1 cellular context compared by ENCODE assay signal in the genomic region with DNA sequence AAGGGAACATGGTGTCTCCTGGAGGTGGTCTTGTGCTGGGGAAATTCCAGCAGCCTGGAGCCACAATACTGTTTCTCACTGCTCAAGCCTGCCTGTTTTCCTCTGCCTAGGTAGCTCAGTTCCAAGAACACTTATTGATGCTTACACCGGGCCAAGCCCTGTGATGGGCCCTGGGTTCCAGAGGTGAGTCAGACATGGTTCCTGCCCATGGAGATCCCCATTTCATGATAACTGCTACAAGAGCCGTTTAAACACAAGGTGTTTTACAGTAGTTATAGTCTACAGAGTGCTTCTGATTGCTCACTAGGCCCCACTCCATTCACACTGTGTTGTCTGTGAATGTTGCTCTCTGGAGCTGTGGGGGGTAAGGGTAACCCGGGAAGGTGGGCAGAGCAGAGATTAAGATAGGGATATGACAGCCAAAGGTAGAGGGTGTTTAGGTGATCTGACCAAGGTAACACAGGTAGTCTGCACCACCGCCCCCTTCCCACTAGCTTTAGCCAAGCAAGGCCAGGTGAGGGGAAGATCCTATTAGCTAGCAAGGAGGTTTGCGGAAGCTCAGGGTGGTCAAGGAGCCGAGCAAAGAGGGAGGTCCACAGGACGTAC.
TF ChIP-seq lines count a peak whose summit lies in the region.

No MANE protein-coding gene starts in this region.

TF ChIP-seq in HepG2, 621 proteins besides CTCF, POLR2A, EP300 and RAD21 (continued from another document):
- TF ChIP-seq, protein P1, sequence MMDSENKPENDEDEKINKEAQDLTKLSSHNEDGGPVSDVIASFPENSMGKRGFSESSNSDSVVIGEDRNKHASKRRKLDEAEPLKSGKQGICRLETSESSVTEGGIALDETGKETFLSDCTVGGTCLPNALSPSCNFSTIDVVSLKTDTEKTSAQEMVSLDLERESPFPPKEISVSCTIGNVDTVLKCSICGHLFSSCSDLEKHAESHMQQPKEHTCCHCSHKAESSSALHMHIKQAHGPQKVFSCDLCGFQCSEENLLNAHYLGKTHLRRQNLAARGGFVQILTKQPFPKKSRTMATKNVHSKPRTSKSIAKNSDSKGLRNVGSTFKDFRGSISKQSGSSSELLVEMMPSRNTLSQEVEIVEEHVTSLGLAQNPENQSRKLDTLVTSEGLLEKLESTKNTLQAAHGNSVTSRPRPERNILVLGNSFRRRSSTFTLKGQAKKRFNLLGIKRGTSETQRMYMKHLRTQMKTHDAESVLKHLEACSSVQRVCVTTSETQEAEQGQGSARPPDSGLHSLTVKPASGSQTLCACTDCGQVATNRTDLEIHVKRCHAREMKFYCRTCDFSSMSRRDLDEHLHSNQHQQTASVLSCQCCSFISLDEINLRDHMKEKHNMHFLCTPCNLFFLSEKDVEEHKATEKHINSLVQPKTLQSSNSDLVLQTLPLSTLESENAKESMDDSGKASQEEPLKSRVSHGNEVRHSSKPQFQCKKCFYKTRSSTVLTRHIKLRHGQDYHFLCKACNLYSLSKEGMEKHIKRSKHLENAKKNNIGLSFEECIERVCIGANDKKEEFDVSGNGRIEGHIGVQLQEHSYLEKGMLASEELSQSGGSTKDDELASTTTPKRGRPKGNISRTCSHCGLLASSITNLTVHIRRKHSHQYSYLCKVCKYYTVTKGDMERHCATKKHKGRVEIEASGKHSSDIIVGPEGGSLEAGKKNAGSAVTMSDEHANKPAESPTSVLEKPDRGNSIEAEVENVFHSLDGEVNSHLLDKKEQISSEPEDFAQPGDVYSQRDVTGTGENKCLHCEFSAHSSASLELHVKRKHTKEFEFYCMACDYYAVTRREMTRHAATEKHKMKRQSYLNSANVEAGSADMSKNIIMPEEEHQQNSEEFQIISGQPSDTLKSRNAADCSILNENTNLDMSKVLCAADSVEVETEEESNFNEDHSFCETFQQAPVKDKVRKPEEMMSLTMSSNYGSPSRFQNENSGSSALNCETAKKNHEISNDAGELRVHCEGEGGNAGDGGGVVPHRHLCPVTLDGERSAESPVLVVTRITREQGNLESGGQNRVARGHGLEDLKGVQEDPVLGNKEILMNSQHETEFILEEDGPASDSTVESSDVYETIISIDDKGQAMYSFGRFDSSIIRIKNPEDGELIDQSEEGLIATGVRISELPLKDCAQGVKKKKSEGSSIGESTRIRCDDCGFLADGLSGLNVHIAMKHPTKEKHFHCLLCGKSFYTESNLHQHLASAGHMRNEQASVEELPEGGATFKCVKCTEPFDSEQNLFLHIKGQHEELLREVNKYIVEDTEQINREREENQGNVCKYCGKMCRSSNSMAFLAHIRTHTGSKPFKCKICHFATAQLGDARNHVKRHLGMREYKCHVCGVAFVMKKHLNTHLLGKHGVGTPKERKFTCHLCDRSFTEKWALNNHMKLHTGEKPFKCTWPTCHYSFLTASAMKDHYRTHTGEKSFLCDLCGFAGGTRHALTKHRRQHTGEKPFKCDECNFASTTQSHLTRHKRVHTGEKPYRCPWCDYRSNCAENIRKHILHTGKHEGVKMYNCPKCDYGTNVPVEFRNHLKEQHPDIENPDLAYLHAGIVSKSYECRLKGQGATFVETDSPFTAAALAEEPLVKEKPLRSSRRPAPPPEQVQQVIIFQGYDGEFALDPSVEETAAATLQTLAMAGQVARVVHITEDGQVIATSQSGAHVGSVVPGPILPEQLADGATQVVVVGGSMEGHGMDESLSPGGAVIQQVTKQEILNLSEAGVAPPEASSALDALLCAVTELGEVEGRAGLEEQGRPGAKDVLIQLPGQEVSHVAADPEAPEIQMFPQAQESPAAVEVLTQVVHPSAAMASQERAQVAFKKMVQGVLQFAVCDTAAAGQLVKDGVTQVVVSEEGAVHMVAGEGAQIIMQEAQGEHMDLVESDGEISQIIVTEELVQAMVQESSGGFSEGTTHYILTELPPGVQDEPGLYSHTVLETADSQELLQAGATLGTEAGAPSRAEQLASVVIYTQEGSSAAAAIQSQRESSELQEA (CRISPR knock-in tag; IDR thresholded peaks at IDR 0.05; ENCODE audit: not compliant biosample characterization), result no peak
- no peak for TF ChIP-seq MAF1 (CRISPR knock-in tag; IDR thresholded peaks at IDR 0.05; ENCODE audit: borderline replicate concordance)
- no peak for TF ChIP-seq XRCC5 (optimal IDR thresholded peaks at IDR 0.05; ENCODE audit: low read length)
- TF ChIP-seq MATR3 (CRISPR knock-in tag; IDR thresholded peaks at IDR 0.05), result no peak
- no peak for TF ChIP-seq ZNF543 (CRISPR knock-in tag; IDR thresholded peaks at IDR 0.05)
- TF ChIP-seq, protein P2, sequence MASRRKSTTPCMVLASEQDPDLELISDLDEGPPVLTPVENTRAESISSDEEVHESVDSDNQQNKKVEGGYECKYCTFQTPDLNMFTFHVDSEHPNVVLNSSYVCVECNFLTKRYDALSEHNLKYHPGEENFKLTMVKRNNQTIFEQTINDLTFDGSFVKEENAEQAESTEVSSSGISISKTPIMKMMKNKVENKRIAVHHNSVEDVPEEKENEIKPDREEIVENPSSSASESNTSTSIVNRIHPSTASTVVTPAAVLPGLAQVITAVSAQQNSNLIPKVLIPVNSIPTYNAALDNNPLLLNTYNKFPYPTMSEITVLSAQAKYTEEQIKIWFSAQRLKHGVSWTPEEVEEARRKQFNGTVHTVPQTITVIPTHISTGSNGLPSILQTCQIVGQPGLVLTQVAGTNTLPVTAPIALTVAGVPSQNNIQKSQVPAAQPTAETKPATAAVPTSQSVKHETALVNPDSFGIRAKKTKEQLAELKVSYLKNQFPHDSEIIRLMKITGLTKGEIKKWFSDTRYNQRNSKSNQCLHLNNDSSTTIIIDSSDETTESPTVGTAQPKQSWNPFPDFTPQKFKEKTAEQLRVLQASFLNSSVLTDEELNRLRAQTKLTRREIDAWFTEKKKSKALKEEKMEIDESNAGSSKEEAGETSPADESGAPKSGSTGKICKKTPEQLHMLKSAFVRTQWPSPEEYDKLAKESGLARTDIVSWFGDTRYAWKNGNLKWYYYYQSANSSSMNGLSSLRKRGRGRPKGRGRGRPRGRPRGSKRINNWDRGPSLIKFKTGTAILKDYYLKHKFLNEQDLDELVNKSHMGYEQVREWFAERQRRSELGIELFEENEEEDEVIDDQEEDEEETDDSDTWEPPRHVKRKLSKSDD (CRISPR knock-in tag; IDR thresholded peaks at IDR 0.05; ENCODE audit: low read depth), result no peak
- no peak for TF ChIP-seq CCAR2 (optimal IDR thresholded peaks at IDR 0.05; ENCODE audit: low read depth, low read length)
